9 cellular contexts compared by ENCODE assay signal in genomic region chr4:141307241-141307689, GRCh38.
A peak's percentile ranks its signal among the peaks of the same experiment; 100 is the strongest.
DNase-seq lines count a peak whose midpoint lies in the region; ATAC-seq and TF ChIP-seq lines count a peak whose summit lies in the region.
"Had no signal": no experiment of that assay in that cellular context is flagged by ENCODE, and none has a peak within 500 bp of the region (broad histone marks: within the 10 kb centered on the region; RNA-seq: fewer than 3 reads in every experiment).

No MANE protein-coding gene starts in this region.

- H3K79me2 ChIP-seq in mesendoderm (ENCODE audit: control insufficient read depth, insufficient read depth, low read length): no peaks in the 10 kb centered on the region

- peak; percentile 100 for ATAC-seq in HG03196 (IDR thresholded peaks at IDR 0.05; ENCODE audit: unreplicated experiment)

- POLR2A ChIA-PET in activated CD4-positive, alpha-beta memory T cell treated with anti-CD3 and anti-CD28 coated beads, Interleukin-2, amount 10 ng/mL, durations not matched to agents 7 days and 5 days (lab: Charles Lee): no interaction called here

- H3K4me1 Mint-ChIP-seq in activated CD4-positive, alpha-beta memory T cell treated with anti-CD3 and anti-CD28 coated beads, Interleukin-2, amount 10 ng/mL, durations not matched to agents 7 days and 5 days: peaks cover 7% of the 10 kb centered on the region

- no peak overlapping the region for H3K56ac ChIP-seq in mesendoderm (ENCODE audit: low read length)

- no peak overlapping the region for H3K4me2 ChIP-seq in mesendoderm (ENCODE audit: low read length)

- H3K27me3 Mint-ChIP-seq in activated CD4-positive, alpha-beta memory T cell treated with anti-CD3 and anti-CD28 coated beads, Interleukin-2, amount 10 ng/mL, durations not matched to agents 7 days and 5 days: peaks cover 5% of the 10 kb centered on the region

- no peak overlapping the region for H4K5ac ChIP-seq in mesendoderm (ENCODE audit: low read length)

- H4K8ac ChIP-seq in mesendoderm (ENCODE audit: low read depth, low read length): no peak overlapping the region

- no peak overlapping the region for H3K4me3 ChIP-seq in effector memory CD4-positive, alpha-beta T cell (ENCODE audit: insufficient read depth, low read depth, low read length, poor library complexity, severe bottlenecking)
- H3K4me3 ChIP-seq in mesendoderm (ENCODE audit: low read length): no peak overlapping the region

- no peaks in the 10 kb centered on the region for H3K36me3 Mint-ChIP-seq in activated CD4-positive, alpha-beta memory T cell treated with anti-CD3 and anti-CD28 coated beads, Interleukin-2, amount 10 ng/mL, durations not matched to agents 7 days and 5 days (ENCODE audit: low read depth)

- WGBS in mesendoderm (ENCODE audit: extremely low coverage, insufficient coverage, low lambda C conversion rate): no CpG with 5 or more reads among the region's 5 CpGs

- no peak overlapping the region for H3K27ac ChIP-seq in C4-2B
- no peak overlapping the region for H3K27ac ChIP-seq in effector memory CD4-positive, alpha-beta T cell (ENCODE audit: insufficient read depth, low read length, poor library complexity, severe bottlenecking)
- H3K27ac ChIP-seq in mesendoderm (ENCODE audit: low read depth, low read length): no peak overlapping the region

- no peak overlapping the region for H3K9ac ChIP-seq in mesendoderm (ENCODE audit: low read length)

- H2AK5ac ChIP-seq in mesendoderm (ENCODE audit: low read length): no peak overlapping the region

- H3K27me3 ChIP-seq in effector memory CD4-positive, alpha-beta T cell (replicated peaks; ENCODE audit: control insufficient read depth, insufficient read depth, low read length, poor library complexity, severe bottlenecking): no peaks in the 10 kb centered on the region
- no peaks in the 10 kb centered on the region for H3K27me3 ChIP-seq in mesendoderm (ENCODE audit: insufficient read depth, low read length, poor library complexity)

- CTCF ChIA-PET in activated CD4-positive, alpha-beta memory T cell treated with anti-CD3 and anti-CD28 coated beads, Interleukin-2, amount 10 ng/mL, durations not matched to agents 7 days and 5 days (lab: Charles Lee): interaction anchor here (1.1 to 1.6 kb wide), 5 partner anchors 13 to 1543 kb away, joined by 3 to 6 read pairs (median 3); no protein-coding TSS in a partner anchor

- H2BK5ac ChIP-seq in mesendoderm (ENCODE audit: low read length): no peak overlapping the region

- H3K79me1 ChIP-seq in mesendoderm (ENCODE audit: low read length): no peaks in the 10 kb centered on the region

- no peaks in the 10 kb centered on the region for H3K9me3 ChIP-seq in effector memory CD4-positive, alpha-beta T cell (ENCODE audit: control insufficient read depth, low read length)

- DNase-seq in GM19238 (ENCODE audit: insufficient read length, low spot score) (peak; percentile 46), NCI-H510A treated with DMSO at 0.1 percent for 48 hours (lab: John Stamatoyannopoulos, UW) (peak; percentile 65), mesendoderm (peak; percentile 76)
- DNase-seq in activated CD4-positive, alpha-beta memory T cell treated with anti-CD3 and anti-CD28 coated beads, Interleukin-2, amount 10 ng/mL, durations not matched to agents 7 days and 5 days: peak; percentile 85
- peak; percentile 35 to 63 (median 37) for DNase-seq in effector memory CD4-positive, alpha-beta T cell
- DNase-seq in stimulated activated CD8-positive, alpha-beta memory T cell treated with anti-CD3 and anti-CD28 coated beads, Interleukin-4, amount 100 ng/mL, for 1 hour (ENCODE audit: low read depth in 2 of 2, low spot score in 1 of 2): peak; percentile 25 to 37

- no peak overlapping the region for H3K18ac ChIP-seq in mesendoderm (ENCODE audit: low read length)

- no peak overlapping the region for H2BK15ac ChIP-seq in mesendoderm (replicated peaks; ENCODE audit: low read depth)

- no peak overlapping the region for H3K23ac ChIP-seq in mesendoderm (ENCODE audit: low read length)

- no peaks in the 10 kb centered on the region for H3K9me3 Mint-ChIP-seq in activated CD4-positive, alpha-beta memory T cell treated with anti-CD3 and anti-CD28 coated beads, Interleukin-2, amount 10 ng/mL, durations not matched to agents 7 days and 5 days
- H3K9me3 Mint-ChIP-seq: T-helper 1 cell treated with Interleukin-12 subunit alpha and Interleukin-12 subunit beta and Interleukin-4 antibody, amounts not matched to agents 30 μg/mL and 1 μg/mL, for 36 hours had no signal

- H3K4ac ChIP-seq in mesendoderm (ENCODE audit: low read depth, low read length): no peak overlapping the region

- no peak overlapping the region for H3K27ac Mint-ChIP-seq in activated CD4-positive, alpha-beta memory T cell treated with anti-CD3 and anti-CD28 coated beads, Interleukin-2, amount 10 ng/mL, durations not matched to agents 7 days and 5 days
- H3K27ac Mint-ChIP-seq: T-helper 1 cell treated with Interleukin-12 subunit alpha and Interleukin-12 subunit beta and Interleukin-4 antibody, amounts not matched to agents 30 μg/mL and 1 μg/mL, for 36 hours had no signal

- H3K36me3 ChIP-seq in effector memory CD4-positive, alpha-beta T cell (ENCODE audit: control insufficient read depth, insufficient read depth, low read length): no peaks in the 10 kb centered on the region
- no peaks in the 10 kb centered on the region for H3K36me3 ChIP-seq in mesendoderm (ENCODE audit: control insufficient read depth, insufficient read depth, low read length)

- H3K4me1 ChIP-seq in effector memory CD4-positive, alpha-beta T cell (ENCODE audit: control insufficient read depth, insufficient read depth, low read length, poor library complexity, severe bottlenecking): no peaks in the 10 kb centered on the region
- no peaks in the 10 kb centered on the region for H3K4me1 ChIP-seq in mesendoderm (ENCODE audit: control insufficient read depth, low read depth, low read length)

- H2BK120ac ChIP-seq in mesendoderm (ENCODE audit: low read depth, low read length): no peak overlapping the region

- no peak overlapping the region for H3K4me3 Mint-ChIP-seq in activated CD4-positive, alpha-beta memory T cell treated with anti-CD3 and anti-CD28 coated beads, Interleukin-2, amount 10 ng/mL, durations not matched to agents 7 days and 5 days
- H3K4me3 Mint-ChIP-seq: T-helper 1 cell treated with Interleukin-12 subunit alpha and Interleukin-12 subunit beta and Interleukin-4 antibody, amounts not matched to agents 30 μg/mL and 1 μg/mL, for 36 hours had no signal

- TF ChIP-seq CTCF in C4-2B (conservative IDR thresholded peaks at IDR 0.05): peak; percentile 79

Comparison
In these comparisons a context has a peak if more than half of its experiments do, and no peak if none do; other contexts are left out.
1. DNase-seq: peak in every context shown above with its lines; median percentile 85 in activated CD4-positive, alpha-beta memory T cell treated with anti-CD3 and anti-CD28 coated beads, Interleukin-2, amount 10 ng/mL, durations not matched to agents 7 days and 5 days; 76 in mesendoderm; 65 in NCI-H510A treated with DMSO at 0.1 percent for 48 hours; 46 in GM19238; 37 in effector memory CD4-positive, alpha-beta T cell; 31 in stimulated activated CD8-positive, alpha-beta memory T cell treated with anti-CD3 and anti-CD28 coated beads, Interleukin-4, amount 100 ng/mL, for 1 hour.